1 cellular context compared by ENCODE assay signal in the genomic region with DNA sequence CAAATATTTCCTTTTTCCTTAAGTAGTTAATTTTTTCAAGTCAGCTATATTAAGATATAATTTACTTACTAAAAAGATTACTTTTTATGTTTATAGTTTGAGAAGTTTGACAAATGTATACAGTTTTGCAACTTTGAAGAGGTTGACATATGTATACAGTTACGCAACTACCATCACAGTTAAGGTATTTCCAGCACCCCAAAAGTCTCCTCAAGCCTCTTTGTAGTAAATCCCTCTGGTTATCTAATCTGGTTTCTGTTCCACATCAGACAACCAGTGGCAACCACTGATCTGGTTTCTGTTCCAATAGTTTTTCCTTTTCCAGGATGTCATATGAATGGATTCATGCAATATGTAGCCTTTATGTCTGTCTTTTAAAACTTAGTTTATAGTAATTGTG.
TF ChIP-seq lines count a peak whose summit lies in the region.

No MANE protein-coding gene starts in this region.

TF ChIP-seq in IMR-90, 13 proteins besides CTCF, POLR2A, EP300 and RAD21 (continued from another document):
- TF ChIP-seq, protein P1, sequence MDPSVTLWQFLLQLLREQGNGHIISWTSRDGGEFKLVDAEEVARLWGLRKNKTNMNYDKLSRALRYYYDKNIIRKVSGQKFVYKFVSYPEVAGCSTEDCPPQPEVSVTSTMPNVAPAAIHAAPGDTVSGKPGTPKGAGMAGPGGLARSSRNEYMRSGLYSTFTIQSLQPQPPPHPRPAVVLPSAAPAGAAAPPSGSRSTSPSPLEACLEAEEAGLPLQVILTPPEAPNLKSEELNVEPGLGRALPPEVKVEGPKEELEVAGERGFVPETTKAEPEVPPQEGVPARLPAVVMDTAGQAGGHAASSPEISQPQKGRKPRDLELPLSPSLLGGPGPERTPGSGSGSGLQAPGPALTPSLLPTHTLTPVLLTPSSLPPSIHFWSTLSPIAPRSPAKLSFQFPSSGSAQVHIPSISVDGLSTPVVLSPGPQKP (IDR thresholded peaks at IDR 0.05; ENCODE audit: borderline replicate concordance, low read depth, low read length): no peak
TF ChIP-seq in IMR-90: peak in this region for 1.
